ENCODE assay signal across 8 cellular contexts in genomic region chr1:11982010-11982392, GRCh38. TPM values are rescaled to one million over a fixed set of nuclear protein-coding genes. Genes with fewer than 3 reads are reported as not detected.
DNase-seq lines count a peak whose midpoint lies in the region; ATAC-seq and TF ChIP-seq lines count a peak whose summit lies in the region.

No MANE protein-coding gene starts in this region.

- no peaks in the 10 kb centered on the region for H3K9me3 ChIP-seq in tibial artery

- CTCF ChIA-PET in WTC11 (lab: Charles Lee), result interaction anchor here (0.9 to 3.4 kb wide), 5 partner anchors 13 to 144 kb away, joined by 3 to 21 read pairs (median 4); no protein-coding TSS in a partner anchor

- peak overlapping the region; percentile 82; the same call in 1 of the 2 replicates for H3K4me3 ChIP-seq in ACC112 (ENCODE audit: low read depth, low read length)
- no peak overlapping the region for H3K4me3 ChIP-seq in tibial artery

- H2AFZ ChIP-seq in ACC112 (ENCODE audit: low read length, unreplicated experiment), result no peak overlapping the region

- H3K27me3 ChIP-seq in ACC112 (ENCODE audit: insufficient read depth, low read length) (no peaks in the 10 kb centered on the region), tibial artery (no peaks in the 10 kb centered on the region)

- H3K27ac Mint-ChIP-seq in WTC11, result peak overlapping the region; percentile 61

- peak overlapping the region; percentile 98 for H3K4me3 Mint-ChIP-seq in WTC11

- H3K9me3 Mint-ChIP-seq in WTC11, result no peaks in the 10 kb centered on the region

- peaks cover 42% of the 10 kb centered on the region for H3K36me3 Mint-ChIP-seq in WTC11

- H3K4me1 ChIP-seq in ACC112 (ENCODE audit: control insufficient read depth, insufficient read depth, low read length, unreplicated experiment) (peaks cover 32% of the 10 kb centered on the region), tibial artery (peaks cover 0 to 29% (median 15%) of the 10 kb centered on the region in 4 donors)

- no peaks in the 10 kb centered on the region for H3K27me3 Mint-ChIP-seq in WTC11 (ENCODE audit: low read depth)

- DNase-seq in ELR (ENCODE audit: low read depth) (peak; percentile 44), WTC11 (ENCODE audit: low spot score) (no peak), hepatic stellate cell (ENCODE audit: low spot score) (peak; percentile 48), DMS53 (lab: John Stamatoyannopoulos, UW) (no peak), HuH-7.5 (ENCODE audit: low spot score) (no peak), tibial artery (no peak)

- intact Hi-C loops in tibial artery (cut with DNase I; ENCODE audit: low total_unique reads), result no loop called here

- peaks cover 51% of the 10 kb centered on the region for H3K79me2 ChIP-seq in ACC112 (ENCODE audit: control insufficient read depth, insufficient read depth, low read length, unreplicated experiment)

- H3K4me1 Mint-ChIP-seq in WTC11, result peaks cover 28% of the 10 kb centered on the region

- H3K27ac ChIP-seq in ACC112 (ENCODE audit: low read depth, low read length) (no peak overlapping the region), tibial artery (no peak overlapping the region)

- ATAC-seq in WTC11 (no peak), GM21576 (IDR thresholded peaks at IDR 0.05; ENCODE audit: unreplicated experiment) (no peak)

- POLR2A ChIA-PET in WTC11 (lab: Charles Lee), result interaction anchor here (1.0 to 3.7 kb wide), 2 partner anchors 73 to 74 kb away, joined by 3 to 31 read pairs; no protein-coding TSS in a partner anchor

- H3K36me3 ChIP-seq in ACC112 (ENCODE audit: insufficient read depth, low read length) (peaks cover 4% of the 10 kb centered on the region; the same call in 1 of the 2 replicates), tibial artery (peaks cover 16 to 50% (median 37%) of the 10 kb centered on the region in 3 donors)

- TF ChIP-seq CTCF in WTC11 (IDR thresholded peaks at IDR 0.05), result no peak
- TF ChIP-seq CTCF in tibial artery (IDR thresholded peaks at IDR 0.05), result peak in 1 of 2 experiments; percentile 18

TF ChIP-seq in WTC11, 78 proteins besides CTCF, POLR2A, EP300 and RAD21:
- no peak for TF ChIP-seq EMX1 (CRISPR knock-in tag; IDR thresholded peaks at IDR 0.05)
- no peak for TF ChIP-seq USF1 (CRISPR knock-in tag; IDR thresholded peaks at IDR 0.05)
- no peak for TF ChIP-seq ZNF423 (CRISPR knock-in tag; IDR thresholded peaks at IDR 0.05)
- TF ChIP-seq FOXK1 (CRISPR knock-in tag; IDR thresholded peaks at IDR 0.05), result no peak
- TF ChIP-seq ZNF121 (CRISPR knock-in tag; IDR thresholded peaks at IDR 0.05), result no peak
- no peak for TF ChIP-seq KAT7 (CRISPR knock-in tag; IDR thresholded peaks at IDR 0.05; ENCODE audit: borderline replicate concordance)
- TF ChIP-seq GRHL2 (CRISPR knock-in tag; IDR thresholded peaks at IDR 0.05; ENCODE audit: insufficient replicate concordance, severe bottlenecking), result no peak
- TF ChIP-seq SP1 (CRISPR knock-in tag; conservative IDR thresholded peaks at IDR 0.05), result no peak
- TF ChIP-seq ATF3 (CRISPR knock-in tag; conservative IDR thresholded peaks at IDR 0.05), result no peak
- no peak for TF ChIP-seq ZNF671 (CRISPR knock-in tag; IDR thresholded peaks at IDR 0.05)
- TF ChIP-seq ZNF219 (CRISPR knock-in tag; IDR thresholded peaks at IDR 0.05; ENCODE audit: borderline replicate concordance), result no peak
TF ChIP-seq in WTC11: peak in this region for 0.

RNA-seq across cellular contexts. Expression of gene MFN2, which starts 1.8 kb away (rescaled TPM):
- 56.8 to 63.0 TPM (median 59.8 TPM) in 3 replicates for total RNA-seq in WTC11 (2021)

RNA-seq across cellular contexts. Expression of gene MIIP, which starts 37.3 kb away (rescaled TPM):
- 65.6 to 75.1 TPM (median 67.4 TPM) in 3 replicates for total RNA-seq in WTC11 (2021)

RNA-seq across cellular contexts. Expression of gene PLOD1, which starts 47.5 kb away (rescaled TPM):
- 46.9 to 73.8 TPM (median 67.3 TPM) in 3 replicates for total RNA-seq in WTC11 (2021)

RNA-seq across cellular contexts. Expression of gene KIAA2013, which starts 55.8 kb away (rescaled TPM):
- 45.3 to 50.2 TPM (median 45.6 TPM) in 3 replicates for total RNA-seq in WTC11 (2021)

Comparison
In these comparisons a context has a peak if more than half of its experiments do, and no peak if none do; other contexts are left out.
1. DNase-seq: peak in ELR (single experiment) and hepatic stellate cell (single experiment); none in WTC11 (single experiment), DMS53 (single experiment), HuH-7.5 (single experiment) and tibial artery (0 of 2).